2 cellular contexts compared by ENCODE assay signal in the genomic region with DNA sequence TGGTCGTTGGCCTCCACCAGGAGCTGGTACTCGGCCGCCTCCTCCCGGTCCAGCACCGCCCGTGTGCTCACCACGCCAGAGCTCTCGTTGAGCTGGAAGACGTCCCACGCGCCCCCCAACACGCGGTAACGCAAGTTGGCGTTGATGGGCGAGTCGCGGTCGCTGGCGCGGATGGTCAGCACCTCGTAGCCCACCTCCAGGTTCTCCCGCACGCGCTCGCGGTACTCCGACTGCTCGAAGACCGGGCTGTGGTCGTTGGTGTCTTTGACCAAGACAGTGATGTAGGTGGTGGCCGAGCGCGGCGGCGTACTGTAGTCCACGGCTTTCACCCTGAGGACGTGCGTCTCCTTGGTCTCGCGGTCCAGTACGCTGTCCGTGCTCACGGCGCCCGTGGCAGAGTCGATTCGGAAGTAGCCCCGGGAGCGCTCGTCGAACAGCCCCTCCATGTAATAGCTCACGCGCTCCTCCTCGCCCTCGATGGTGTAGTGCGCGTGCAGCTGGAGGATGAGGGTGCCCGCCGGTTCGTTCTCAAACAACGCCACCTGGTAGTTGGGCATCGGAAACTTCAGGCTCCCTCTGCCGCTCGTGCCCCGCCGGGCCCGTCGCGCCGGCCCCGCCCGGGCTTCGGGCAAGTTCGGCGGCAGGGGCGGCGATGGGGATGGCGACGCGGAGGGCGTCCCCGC.
TF ChIP-seq lines count a peak whose summit lies in the region.

No MANE protein-coding gene starts in this region.

TF ChIP-seq in IMR-90, 13 proteins besides CTCF, POLR2A, EP300 and RAD21:
- TF ChIP-seq MAZ (IDR thresholded peaks at IDR 0.05; ENCODE audit: borderline replicate concordance, low read depth, low read length) (no peak), RFX5 (IDR thresholded peaks at IDR 0.05; ENCODE audit: low read depth, low read length) (no peak), SMC3 (IDR thresholded peaks at IDR 0.05; ENCODE audit: low read depth, low read length) (no peak), RCOR1 (IDR thresholded peaks at IDR 0.05; ENCODE audit: insufficient replicate concordance, low read length) (no peak), ELK1 (IDR thresholded peaks at IDR 0.05; ENCODE audit: borderline replicate concordance, low read depth, low read length) (no peak), CHD1 (IDR thresholded peaks at IDR 0.05; ENCODE audit: low read depth, low read length) (no peak), FOS (IDR thresholded peaks at IDR 0.05; ENCODE audit: low read depth, low read length) (no peak)

TF ChIP-seq in H1, 55 proteins besides CTCF, POLR2A, EP300 and RAD21:
- TF ChIP-seq, protein P1, sequence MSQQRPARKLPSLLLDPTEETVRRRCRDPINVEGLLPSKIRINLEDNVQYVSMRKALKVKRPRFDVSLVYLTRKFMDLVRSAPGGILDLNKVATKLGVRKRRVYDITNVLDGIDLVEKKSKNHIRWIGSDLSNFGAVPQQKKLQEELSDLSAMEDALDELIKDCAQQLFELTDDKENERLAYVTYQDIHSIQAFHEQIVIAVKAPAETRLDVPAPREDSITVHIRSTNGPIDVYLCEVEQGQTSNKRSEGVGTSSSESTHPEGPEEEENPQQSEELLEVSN (IDR thresholded peaks at IDR 0.05): peak; percentile 57
- no peak for TF ChIP-seq CEBPB (IDR thresholded peaks at IDR 0.05; ENCODE audit: low read depth, low read length)
- TF ChIP-seq SUZ12 (IDR thresholded peaks at IDR 0.05; ENCODE audit: low read length): peak; percentile 22; the same call in 1 of the 2 replicates
- TF ChIP-seq, protein P2, sequence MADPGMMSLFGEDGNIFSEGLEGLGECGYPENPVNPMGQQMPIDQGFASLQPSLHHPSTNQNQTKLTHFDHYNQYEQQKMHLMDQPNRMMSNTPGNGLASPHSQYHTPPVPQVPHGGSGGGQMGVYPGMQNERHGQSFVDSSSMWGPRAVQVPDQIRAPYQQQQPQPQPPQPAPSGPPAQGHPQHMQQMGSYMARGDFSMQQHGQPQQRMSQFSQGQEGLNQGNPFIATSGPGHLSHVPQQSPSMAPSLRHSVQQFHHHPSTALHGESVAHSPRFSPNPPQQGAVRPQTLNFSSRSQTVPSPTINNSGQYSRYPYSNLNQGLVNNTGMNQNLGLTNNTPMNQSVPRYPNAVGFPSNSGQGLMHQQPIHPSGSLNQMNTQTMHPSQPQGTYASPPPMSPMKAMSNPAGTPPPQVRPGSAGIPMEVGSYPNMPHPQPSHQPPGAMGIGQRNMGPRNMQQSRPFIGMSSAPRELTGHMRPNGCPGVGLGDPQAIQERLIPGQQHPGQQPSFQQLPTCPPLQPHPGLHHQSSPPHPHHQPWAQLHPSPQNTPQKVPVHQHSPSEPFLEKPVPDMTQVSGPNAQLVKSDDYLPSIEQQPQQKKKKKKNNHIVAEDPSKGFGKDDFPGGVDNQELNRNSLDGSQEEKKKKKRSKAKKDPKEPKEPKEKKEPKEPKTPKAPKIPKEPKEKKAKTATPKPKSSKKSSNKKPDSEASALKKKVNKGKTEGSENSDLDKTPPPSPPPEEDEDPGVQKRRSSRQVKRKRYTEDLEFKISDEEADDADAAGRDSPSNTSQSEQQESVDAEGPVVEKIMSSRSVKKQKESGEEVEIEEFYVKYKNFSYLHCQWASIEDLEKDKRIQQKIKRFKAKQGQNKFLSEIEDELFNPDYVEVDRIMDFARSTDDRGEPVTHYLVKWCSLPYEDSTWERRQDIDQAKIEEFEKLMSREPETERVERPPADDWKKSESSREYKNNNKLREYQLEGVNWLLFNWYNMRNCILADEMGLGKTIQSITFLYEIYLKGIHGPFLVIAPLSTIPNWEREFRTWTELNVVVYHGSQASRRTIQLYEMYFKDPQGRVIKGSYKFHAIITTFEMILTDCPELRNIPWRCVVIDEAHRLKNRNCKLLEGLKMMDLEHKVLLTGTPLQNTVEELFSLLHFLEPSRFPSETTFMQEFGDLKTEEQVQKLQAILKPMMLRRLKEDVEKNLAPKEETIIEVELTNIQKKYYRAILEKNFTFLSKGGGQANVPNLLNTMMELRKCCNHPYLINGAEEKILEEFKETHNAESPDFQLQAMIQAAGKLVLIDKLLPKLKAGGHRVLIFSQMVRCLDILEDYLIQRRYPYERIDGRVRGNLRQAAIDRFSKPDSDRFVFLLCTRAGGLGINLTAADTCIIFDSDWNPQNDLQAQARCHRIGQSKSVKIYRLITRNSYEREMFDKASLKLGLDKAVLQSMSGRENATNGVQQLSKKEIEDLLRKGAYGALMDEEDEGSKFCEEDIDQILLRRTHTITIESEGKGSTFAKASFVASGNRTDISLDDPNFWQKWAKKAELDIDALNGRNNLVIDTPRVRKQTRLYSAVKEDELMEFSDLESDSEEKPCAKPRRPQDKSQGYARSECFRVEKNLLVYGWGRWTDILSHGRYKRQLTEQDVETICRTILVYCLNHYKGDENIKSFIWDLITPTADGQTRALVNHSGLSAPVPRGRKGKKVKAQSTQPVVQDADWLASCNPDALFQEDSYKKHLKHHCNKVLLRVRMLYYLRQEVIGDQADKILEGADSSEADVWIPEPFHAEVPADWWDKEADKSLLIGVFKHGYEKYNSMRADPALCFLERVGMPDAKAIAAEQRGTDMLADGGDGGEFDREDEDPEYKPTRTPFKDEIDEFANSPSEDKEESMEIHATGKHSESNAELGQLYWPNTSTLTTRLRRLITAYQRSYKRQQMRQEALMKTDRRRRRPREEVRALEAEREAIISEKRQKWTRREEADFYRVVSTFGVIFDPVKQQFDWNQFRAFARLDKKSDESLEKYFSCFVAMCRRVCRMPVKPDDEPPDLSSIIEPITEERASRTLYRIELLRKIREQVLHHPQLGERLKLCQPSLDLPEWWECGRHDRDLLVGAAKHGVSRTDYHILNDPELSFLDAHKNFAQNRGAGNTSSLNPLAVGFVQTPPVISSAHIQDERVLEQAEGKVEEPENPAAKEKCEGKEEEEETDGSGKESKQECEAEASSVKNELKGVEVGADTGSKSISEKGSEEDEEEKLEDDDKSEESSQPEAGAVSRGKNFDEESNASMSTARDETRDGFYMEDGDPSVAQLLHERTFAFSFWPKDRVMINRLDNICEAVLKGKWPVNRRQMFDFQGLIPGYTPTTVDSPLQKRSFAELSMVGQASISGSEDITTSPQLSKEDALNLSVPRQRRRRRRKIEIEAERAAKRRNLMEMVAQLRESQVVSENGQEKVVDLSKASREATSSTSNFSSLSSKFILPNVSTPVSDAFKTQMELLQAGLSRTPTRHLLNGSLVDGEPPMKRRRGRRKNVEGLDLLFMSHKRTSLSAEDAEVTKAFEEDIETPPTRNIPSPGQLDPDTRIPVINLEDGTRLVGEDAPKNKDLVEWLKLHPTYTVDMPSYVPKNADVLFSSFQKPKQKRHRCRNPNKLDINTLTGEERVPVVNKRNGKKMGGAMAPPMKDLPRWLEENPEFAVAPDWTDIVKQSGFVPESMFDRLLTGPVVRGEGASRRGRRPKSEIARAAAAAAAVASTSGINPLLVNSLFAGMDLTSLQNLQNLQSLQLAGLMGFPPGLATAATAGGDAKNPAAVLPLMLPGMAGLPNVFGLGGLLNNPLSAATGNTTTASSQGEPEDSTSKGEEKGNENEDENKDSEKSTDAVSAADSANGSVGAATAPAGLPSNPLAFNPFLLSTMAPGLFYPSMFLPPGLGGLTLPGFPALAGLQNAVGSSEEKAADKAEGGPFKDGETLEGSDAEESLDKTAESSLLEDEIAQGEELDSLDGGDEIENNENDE (IDR thresholded peaks at IDR 0.05; ENCODE audit: insufficient replicate concordance, low read length): no peak
- no peak for TF ChIP-seq SAP30 (IDR thresholded peaks at IDR 0.05; ENCODE audit: insufficient read depth, insufficient replicate concordance, low read length)
- TF ChIP-seq EZH2 (IDR thresholded peaks at IDR 0.05; ENCODE audit: low read depth, low read length, severe bottlenecking): peak; percentile 43
- TF ChIP-seq, protein P3, sequence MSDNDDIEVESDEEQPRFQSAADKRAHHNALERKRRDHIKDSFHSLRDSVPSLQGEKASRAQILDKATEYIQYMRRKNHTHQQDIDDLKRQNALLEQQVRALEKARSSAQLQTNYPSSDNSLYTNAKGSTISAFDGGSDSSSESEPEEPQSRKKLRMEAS (IDR thresholded peaks at IDR 0.05): peak; percentile 69
